10 cellular contexts compared by ENCODE assay signal in the genomic region with DNA sequence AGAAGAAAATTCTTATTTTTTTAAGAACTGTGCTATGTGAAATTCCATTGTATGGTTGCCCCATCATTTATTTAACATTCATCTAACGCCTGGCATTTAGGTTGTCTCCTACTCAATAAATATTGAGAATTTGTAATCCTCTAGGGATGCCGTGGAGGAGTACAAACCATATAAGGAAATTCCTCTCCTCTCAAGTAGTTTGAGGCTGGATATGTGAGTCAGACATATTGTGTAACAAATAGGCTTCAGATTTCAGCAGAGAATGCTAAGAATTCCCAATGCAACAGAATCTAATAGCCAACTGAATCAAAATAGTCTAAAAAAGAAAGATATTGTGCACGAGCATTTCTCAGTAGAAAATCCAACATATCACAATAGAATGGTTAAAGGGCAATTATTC.
DNase-seq lines count a peak whose midpoint lies in the region; ATAC-seq and TF ChIP-seq lines count a peak whose summit lies in the region.
"Had no signal": no experiment of that assay in that cellular context is flagged by ENCODE, and none has a peak within 500 bp of the region (broad histone marks: within the 10 kb centered on the region; RNA-seq: fewer than 3 reads in every experiment).

No MANE protein-coding gene starts in this region.

- no peak for DNase-seq in HCT116 (ENCODE audit: low read depth, low spot score)
- DNase-seq in PC-3: peak; percentile 79
- peak; percentile 68 for DNase-seq in fibroblast of villous mesenchyme (ENCODE audit: low read depth)
- DNase-seq in superior temporal gyrus (ENCODE audit: extremely low spot score): peak; percentile 53
- DNase-seq in stimulated activated CD4-positive, alpha-beta T cell treated with anti-CD3 and anti-CD28 coated beads, Interleukin-1b, Interleukin-23, amount 100 ng/mL, for 48 hours: no peak
- DNase-seq in AML-193 (lab: John Stamatoyannopoulos, UW): no peak
- DNase-seq: effector memory CD4-positive, alpha-beta T cell; NCI-H2081; stomach had no signal

- H3K4me1 ChIP-seq in HCT116 (ENCODE audit: control insufficient read depth in 1 of 2, insufficient read depth in 2 of 2, low read length in 2 of 2) (no peaks in the 10 kb centered on the region), PC-3 (ENCODE audit: insufficient read depth, low read length) (no peaks in the 10 kb centered on the region)
- H3K4me1 ChIP-seq: stomach had no signal

- H3F3A ChIP-seq in PC-3 (ENCODE audit: low read length, unreplicated experiment): no peaks in the 10 kb centered on the region

- no peak for TF ChIP-seq RAD21 in HCT116 (IDR thresholded peaks at IDR 0.05; ENCODE audit: low read depth)

- H3K9ac ChIP-seq in HCT116 (ENCODE audit: low read length) (no peak overlapping the region), PC-3 (ENCODE audit: low read length) (no peak overlapping the region)

- CTCF ChIA-PET in HCT116 (lab: Charles Lee) (no interaction called here), PC-3 (lab: Charles Lee) (no interaction called here)

- H3K9me2 ChIP-seq in HCT116 (ENCODE audit: insufficient read depth): no peaks in the 10 kb centered on the region
- no peaks in the 10 kb centered on the region for H3K9me2 ChIP-seq in PC-3 (replicated peaks; ENCODE audit: low read length)

- H3K9me3 ChIP-seq in HCT116 (ENCODE audit: control insufficient read depth in 1 of 2, insufficient read depth in 1 of 2, low read depth in 1 of 2, low read length in 2 of 2): no peaks in the 10 kb centered on the region
- H3K9me3 ChIP-seq in PC-3 (ENCODE audit: low read length): no peaks in the 10 kb centered on the region
- H3K9me3 ChIP-seq: stomach had no signal

- no peak overlapping the region for H3K4me3 ChIP-seq in HCT116 (replicated peaks in 1 of 2; ENCODE audit: low read depth in 1 of 2, low read length in 2 of 2)
- H3K4me3 ChIP-seq in PC-3 (ENCODE audit: low read length): no peak overlapping the region
- H3K4me3 ChIP-seq in fibroblast of villous mesenchyme (ENCODE audit: low read depth, low read length): no peak overlapping the region
- H3K4me3 ChIP-seq: stomach had no signal

- RAD21 ChIA-PET in HCT116 (lab: Charles Lee; ENCODE audit: low non-redundant PET in 1 of 2, low total read pairs in 2 of 2, uncharacterized antibody in 2 of 2, unreplicated experiment in 2 of 2): no interaction called here

- no peaks in the 10 kb centered on the region for H3K36me3 ChIP-seq in HCT116 (ENCODE audit: control insufficient read depth in 1 of 2, insufficient read depth in 2 of 2, low read length in 2 of 2)
- H3K36me3 ChIP-seq in PC-3 (ENCODE audit: low read depth, low read length): no peaks in the 10 kb centered on the region
- H3K36me3 ChIP-seq: stomach had no signal

- BruUV-seq in HCT116 (replicated peaks; lab: Mats Ljungman, UMichigan) (no TSS peak), PC-3 (replicated peaks; lab: Mats Ljungman, UMichigan) (no TSS peak)

- H2AFZ ChIP-seq in HCT116 (ENCODE audit: low read depth, low read length, poor library complexity, severe bottlenecking) (no peak overlapping the region), PC-3 (ENCODE audit: low read length) (no peak overlapping the region)

- TF ChIP-seq POLR2A in HCT116 (IDR thresholded peaks at IDR 0.05; ENCODE audit: borderline replicate concordance, extremely low read depth, insufficient read depth, insufficient read length): no peak

- H3K4me2 ChIP-seq in HCT116 (ENCODE audit: low read length) (no peak overlapping the region), PC-3 (ENCODE audit: low read length) (no peak overlapping the region)

- H3K79me2 ChIP-seq in HCT116 (ENCODE audit: insufficient read depth, low read length): no peaks in the 10 kb centered on the region
- H3K79me2 ChIP-seq in PC-3 (ENCODE audit: low read length): no peaks in the 10 kb centered on the region

- intact Hi-C loops in HCT116 (cut with micrococcal nuclease): no loop called here
- intact Hi-C loops in PC-3 (cut with micrococcal nuclease): no loop called here

- no peak for ATAC-seq in HCT116
- ATAC-seq in PC-3: no peak
- no peak for ATAC-seq in HG03280 (IDR thresholded peaks at IDR 0.05; ENCODE audit: unreplicated experiment)

- H3K27ac ChIP-seq in HCT116 (ENCODE audit: low read depth, low read length): no peak overlapping the region
- no peak overlapping the region for H3K27ac ChIP-seq in PC-3 (ENCODE audit: low read length)

- no peak for TF ChIP-seq CTCF in HCT116 (IDR thresholded peaks at IDR 0.05 in 2 of 3, conservative IDR thresholded peaks at IDR 0.05 in 1 of 3; ENCODE audit: borderline replicate concordance in 1 of 3, insufficient read depth in 1 of 3, low read depth in 2 of 3, low read length in 2 of 3)
- no peak for TF ChIP-seq CTCF in PC-3 (conservative IDR thresholded peaks at IDR 0.05; ENCODE audit: low read depth, low read length)
- TF ChIP-seq CTCF in fibroblast of villous mesenchyme (IDR thresholded peaks at IDR 0.05; ENCODE audit: insufficient read depth, low read depth, low read length): no peak

- H4K20me1 ChIP-seq in HCT116 (ENCODE audit: insufficient read depth): no peaks in the 10 kb centered on the region
- H4K20me1 ChIP-seq in PC-3 (ENCODE audit: low read length): no peaks in the 10 kb centered on the region

- no peaks in the 10 kb centered on the region for H3K27me3 ChIP-seq in HCT116 (ENCODE audit: insufficient read depth, low read length)
- H3K27me3 ChIP-seq in PC-3 (ENCODE audit: low read length): peaks cover 16% of the 10 kb centered on the region
- H3K27me3 ChIP-seq: stomach had no signal

- POLR2A ChIA-PET in HCT116 (lab: Charles Lee): no interaction called here
- POLR2A ChIA-PET in PC-3 (lab: Charles Lee; ENCODE audit: unreplicated experiment): no interaction called here

TF ChIP-seq in HCT116, 20 proteins besides CTCF, POLR2A, EP300 and RAD21:
- peak; percentile 44; the same call in 1 of the 2 replicates for TF ChIP-seq CEBPB (IDR thresholded peaks at IDR 0.05; ENCODE audit: low read depth)
- TF ChIP-seq FOSL1 (IDR thresholded peaks at IDR 0.05; ENCODE audit: low read depth): no peak
- peak; percentile 54 for TF ChIP-seq SRF (IDR thresholded peaks at IDR 0.05; ENCODE audit: low read depth)
- TF ChIP-seq, protein P1, sequence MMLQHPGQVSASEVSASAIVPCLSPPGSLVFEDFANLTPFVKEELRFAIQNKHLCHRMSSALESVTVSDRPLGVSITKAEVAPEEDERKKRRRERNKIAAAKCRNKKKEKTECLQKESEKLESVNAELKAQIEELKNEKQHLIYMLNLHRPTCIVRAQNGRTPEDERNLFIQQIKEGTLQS (IDR thresholded peaks at IDR 0.05): no peak
- no peak for TF ChIP-seq EZH2phosphoT487 (IDR thresholded peaks at IDR 0.05; ENCODE audit: borderline replicate concordance)
- TF ChIP-seq EGR1 (IDR thresholded peaks at IDR 0.05; ENCODE audit: low read depth): no peak
- TF ChIP-seq YY1 (IDR thresholded peaks at IDR 0.05; ENCODE audit: extremely low read depth, insufficient replicate concordance, low read depth, low read length): no peak
- TF ChIP-seq, protein P2, sequence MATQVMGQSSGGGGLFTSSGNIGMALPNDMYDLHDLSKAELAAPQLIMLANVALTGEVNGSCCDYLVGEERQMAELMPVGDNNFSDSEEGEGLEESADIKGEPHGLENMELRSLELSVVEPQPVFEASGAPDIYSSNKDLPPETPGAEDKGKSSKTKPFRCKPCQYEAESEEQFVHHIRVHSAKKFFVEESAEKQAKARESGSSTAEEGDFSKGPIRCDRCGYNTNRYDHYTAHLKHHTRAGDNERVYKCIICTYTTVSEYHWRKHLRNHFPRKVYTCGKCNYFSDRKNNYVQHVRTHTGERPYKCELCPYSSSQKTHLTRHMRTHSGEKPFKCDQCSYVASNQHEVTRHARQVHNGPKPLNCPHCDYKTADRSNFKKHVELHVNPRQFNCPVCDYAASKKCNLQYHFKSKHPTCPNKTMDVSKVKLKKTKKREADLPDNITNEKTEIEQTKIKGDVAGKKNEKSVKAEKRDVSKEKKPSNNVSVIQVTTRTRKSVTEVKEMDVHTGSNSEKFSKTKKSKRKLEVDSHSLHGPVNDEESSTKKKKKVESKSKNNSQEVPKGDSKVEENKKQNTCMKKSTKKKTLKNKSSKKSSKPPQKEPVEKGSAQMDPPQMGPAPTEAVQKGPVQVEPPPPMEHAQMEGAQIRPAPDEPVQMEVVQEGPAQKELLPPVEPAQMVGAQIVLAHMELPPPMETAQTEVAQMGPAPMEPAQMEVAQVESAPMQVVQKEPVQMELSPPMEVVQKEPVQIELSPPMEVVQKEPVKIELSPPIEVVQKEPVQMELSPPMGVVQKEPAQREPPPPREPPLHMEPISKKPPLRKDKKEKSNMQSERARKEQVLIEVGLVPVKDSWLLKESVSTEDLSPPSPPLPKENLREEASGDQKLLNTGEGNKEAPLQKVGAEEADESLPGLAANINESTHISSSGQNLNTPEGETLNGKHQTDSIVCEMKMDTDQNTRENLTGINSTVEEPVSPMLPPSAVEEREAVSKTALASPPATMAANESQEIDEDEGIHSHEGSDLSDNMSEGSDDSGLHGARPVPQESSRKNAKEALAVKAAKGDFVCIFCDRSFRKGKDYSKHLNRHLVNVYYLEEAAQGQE (IDR thresholded peaks at IDR 0.05; ENCODE audit: low read depth): no peak
- TF ChIP-seq ZNF274 (IDR thresholded peaks at IDR 0.05; ENCODE audit: low read depth, low read length): no peak

Comparison
In these comparisons a context has a peak if more than half of its experiments do, and no peak if none do; other contexts are left out.
1. DNase-seq: peak in PC-3 (single experiment), fibroblast of villous mesenchyme (single experiment) and superior temporal gyrus (single experiment); none in HCT116 (single experiment), stimulated activated CD4-positive, alpha-beta T cell treated with anti-CD3 and anti-CD28 coated beads, Interleukin-1b, Interleukin-23, amount 100 ng/mL, for 48 hours (single experiment) and AML-193 (0 of 2).